8 cellular contexts compared by ENCODE assay signal in genomic region chr3:18556503-18556902, GRCh38.
DNase-seq lines count a peak whose midpoint lies in the region; ATAC-seq, FAIRE-seq and TF ChIP-seq lines count a peak whose summit lies in the region.

No MANE protein-coding gene starts in this region.

- H3K9me3 Mint-ChIP-seq in CD4-positive, alpha-beta T cell = no peaks in the 10 kb centered on the region
- no peaks in the 10 kb centered on the region for H3K9me3 Mint-ChIP-seq in astrocyte (ENCODE audit: unreplicated experiment)
- no peaks in the 10 kb centered on the region for H3K9me3 Mint-ChIP-seq in stimulated activated memory B cell treated with anti-CD40 and anti-IgM and Interleukin-4, amounts not matched to agents 10 μg/mL and 1 μg/mL and 100 μg/mL, for 72 hours

- H3K27me3 ChIP-seq in CD4-positive, alpha-beta T cell (ENCODE audit: control insufficient read depth, insufficient read depth, low read length) = no peaks in the 10 kb centered on the region
- H3K27me3 ChIP-seq in astrocyte (ENCODE audit: insufficient read depth, low read length) = no peaks in the 10 kb centered on the region

- no peaks in the 10 kb centered on the region for H3K36me3 Mint-ChIP-seq in CD4-positive, alpha-beta T cell (ENCODE audit: low read depth)
- no peaks in the 10 kb centered on the region for H3K36me3 Mint-ChIP-seq in astrocyte (ENCODE audit: low read depth, unreplicated experiment)
- H3K36me3 Mint-ChIP-seq in stimulated activated memory B cell treated with anti-CD40 and anti-IgM and Interleukin-4, amounts not matched to agents 10 μg/mL and 1 μg/mL and 100 μg/mL, for 72 hours = no peaks in the 10 kb centered on the region

- H3K4me1 ChIP-seq in astrocyte (ENCODE audit: insufficient read depth, low read length) = no peaks in the 10 kb centered on the region

- peak in 6 of 10 experiments; percentile 2 to 62 (median 20) for DNase-seq in CD4-positive, alpha-beta T cell
- DNase-seq in RCC 7860 (ENCODE audit: low spot score) = peak; percentile 66
- peak; percentile 57 for DNase-seq in astrocyte (ENCODE audit: low read depth)
- DNase-seq in NCI-H2029 treated with DMSO at 0.1 percent for 48 hours (lab: John Stamatoyannopoulos, UW) = no peak
- DNase-seq in hepatic stellate cell (ENCODE audit: low spot score) = no peak
- DNase-seq in coronary artery (ENCODE audit: low spot score) = no peak

- intact Hi-C loops in CD4-positive, alpha-beta T cell (cut with DNase I, micrococcal nuclease) = loop anchor here (1.0 to 10.0 kb wide), 3 partner anchors 109 to 428 kb away; no protein-coding TSS in a partner anchor

- H3K4me3 Mint-ChIP-seq in CD4-positive, alpha-beta T cell = no peak overlapping the region
- no peak overlapping the region for H3K4me3 Mint-ChIP-seq in astrocyte (ENCODE audit: unreplicated experiment)
- H3K4me3 Mint-ChIP-seq in stimulated activated memory B cell treated with anti-CD40 and anti-IgM and Interleukin-4, amounts not matched to agents 10 μg/mL and 1 μg/mL and 100 μg/mL, for 72 hours = no peak overlapping the region

- no peaks in the 10 kb centered on the region for H3K79me2 ChIP-seq in astrocyte (ENCODE audit: insufficient read depth, low read length)

- peak overlapping the region; percentile 64 for H3K27ac Mint-ChIP-seq in CD4-positive, alpha-beta T cell
- no peak overlapping the region for H3K27ac Mint-ChIP-seq in astrocyte (ENCODE audit: unreplicated experiment)
- H3K27ac Mint-ChIP-seq in stimulated activated memory B cell treated with anti-CD40 and anti-IgM and Interleukin-4, amounts not matched to agents 10 μg/mL and 1 μg/mL and 100 μg/mL, for 72 hours = peak overlapping the region; percentile 69

- H4K20me1 ChIP-seq in astrocyte (ENCODE audit: insufficient read depth, low read length) = no peaks in the 10 kb centered on the region

- POLR2A ChIA-PET in CD4-positive, alpha-beta T cell (lab: Charles Lee) = interaction anchor here (0.5 to 1.4 kb wide), 3 partner anchors 123 to 159 kb away, joined by 3 to 4 read pairs (median 3); no protein-coding TSS in a partner anchor

- no peak overlapping the region for H3K27ac ChIP-seq in CD4-positive, alpha-beta T cell (ENCODE audit: low read depth, low read length)
- no peak overlapping the region for H3K27ac ChIP-seq in astrocyte (ENCODE audit: low read depth, low read length)
- H3K27ac ChIP-seq in coronary artery = no peak overlapping the region

- CTCF ChIA-PET in CD4-positive, alpha-beta T cell (lab: Charles Lee) = no interaction called here

- peaks cover 51% of the 10 kb centered on the region for H3K4me1 Mint-ChIP-seq in CD4-positive, alpha-beta T cell (ENCODE audit: low read depth)
- H3K4me1 Mint-ChIP-seq in astrocyte (ENCODE audit: low read depth, unreplicated experiment) = peaks cover 7% of the 10 kb centered on the region
- H3K4me1 Mint-ChIP-seq in stimulated activated memory B cell treated with anti-CD40 and anti-IgM and Interleukin-4, amounts not matched to agents 10 μg/mL and 1 μg/mL and 100 μg/mL, for 72 hours = peaks cover 16% of the 10 kb centered on the region

- peak; percentile 63 for FAIRE-seq in RCC 7860 (lab: Jason Lieb, UNC)
- FAIRE-seq in astrocyte (lab: Jason Lieb, UNC) = no peak

- no peak overlapping the region for H2AFZ ChIP-seq in astrocyte (ENCODE audit: low read depth, low read length)

- no peaks in the 10 kb centered on the region for H3K36me3 ChIP-seq in astrocyte (ENCODE audit: insufficient read depth, low read length)

- no peak for TF ChIP-seq CTCF in CD4-positive, alpha-beta T cell (IDR thresholded peaks at IDR 0.05)
- TF ChIP-seq CTCF in astrocyte (IDR thresholded peaks at IDR 0.05; ENCODE audit: insufficient read depth, low read depth, low read length) (no peak), coronary artery (IDR thresholded peaks at IDR 0.05) (no peak)

- no peak overlapping the region for H3K9ac ChIP-seq in astrocyte (ENCODE audit: low read length)

- no peaks in the 10 kb centered on the region for H3K27me3 Mint-ChIP-seq in CD4-positive, alpha-beta T cell
- peaks cover 2% of the 10 kb centered on the region for H3K27me3 Mint-ChIP-seq in astrocyte (ENCODE audit: low read depth, unreplicated experiment)
- no peaks in the 10 kb centered on the region for H3K27me3 Mint-ChIP-seq in stimulated activated memory B cell treated with anti-CD40 and anti-IgM and Interleukin-4, amounts not matched to agents 10 μg/mL and 1 μg/mL and 100 μg/mL, for 72 hours

- ATAC-seq in CD4-positive, alpha-beta T cell (ENCODE audit: poor library complexity) = peak; percentile 87
- ATAC-seq in GM21786 (IDR thresholded peaks at IDR 0.05; ENCODE audit: unreplicated experiment) = peak; percentile 71
- ATAC-seq in stimulated activated memory B cell treated with anti-CD40 and anti-IgM and Interleukin-4, amounts not matched to agents 10 μg/mL and 1 μg/mL and 100 μg/mL, for 72 hours = peak; percentile 92

- no peak overlapping the region for H3K4me2 ChIP-seq in astrocyte (ENCODE audit: low read length)

- no peak overlapping the region for H3K4me3 ChIP-seq in astrocyte (ENCODE audit: insufficient read depth, low read depth, low read length)
- no peak overlapping the region for H3K4me3 ChIP-seq in coronary artery

- no peaks in the 10 kb centered on the region for H3K9me3 ChIP-seq in CD4-positive, alpha-beta T cell (ENCODE audit: control insufficient read depth, low read length)
- H3K9me3 ChIP-seq in astrocyte (ENCODE audit: insufficient read depth, low read depth, low read length) = no peaks in the 10 kb centered on the region

Comparison
In these comparisons a context has a peak if more than half of its experiments do, and no peak if none do; other contexts are left out.
1. DNase-seq: peak in CD4-positive, alpha-beta T cell (6 of 10), RCC 7860 (single experiment) and astrocyte (single experiment); none in NCI-H2029 treated with DMSO at 0.1 percent for 48 hours (single experiment), hepatic stellate cell (single experiment) and coronary artery (single experiment).
2. Peak in every context shown above with its lines, with median percentiles within 50 percentile points of each other: ATAC-seq.